ENCODE assay signal across 8 cellular contexts in the genomic region with DNA sequence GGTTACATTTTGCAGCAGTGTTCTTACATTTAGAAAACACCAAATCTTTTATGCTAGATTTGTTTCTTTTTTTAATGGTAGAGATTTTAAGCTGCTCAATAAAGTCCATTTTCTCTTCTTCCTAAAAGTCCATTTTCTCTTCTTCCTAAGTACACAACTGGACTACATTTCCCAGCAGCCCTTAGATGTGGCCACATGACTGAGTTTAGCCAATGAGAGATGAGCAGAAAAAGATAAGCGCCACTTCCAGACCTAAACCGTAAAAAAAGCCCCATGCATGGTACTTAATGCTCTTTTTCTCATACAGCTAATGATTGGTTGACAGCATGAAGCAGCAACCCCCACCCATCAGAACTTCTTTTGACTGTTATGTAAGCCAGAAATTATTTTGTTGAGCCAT.
DNase-seq lines count a peak whose midpoint lies in the region; ATAC-seq lines count a peak whose summit lies in the region.

No MANE protein-coding gene starts in this region.

- H3K4me3 ChIP-seq in Jurkat, Clone E6-1 (ENCODE audit: low read length) = no peak overlapping the region

- no peak overlapping the region for H3K27ac Mint-ChIP-seq in activated CD4-positive, alpha-beta T cell treated with anti-CD3 and anti-CD28 coated beads, Interleukin-2, amount 10 ng/mL, durations not matched to agents 7 days and 5 days

- DNase-seq in Caki2 (ENCODE audit: low read depth) = peak; percentile 19
- peak; percentile 49 for DNase-seq in Jurkat, Clone E6-1 (ENCODE audit: low read depth, low spot score)
- DNase-seq in cerebellar cortex (ENCODE audit: low spot score) = peak; percentile 10
- DNase-seq in activated CD4-positive, alpha-beta T cell treated with anti-CD3 and anti-CD28 coated beads, Interleukin-2, amount 10 ng/mL, durations not matched to agents 7 days and 5 days = no peak
- DNase-seq in KG1 (lab: John Stamatoyannopoulos, UW) = no peak
- no peak for DNase-seq in T-helper 1 cell

- no peaks in the 10 kb centered on the region for H3K9me3 Mint-ChIP-seq in activated CD4-positive, alpha-beta T cell treated with anti-CD3 and anti-CD28 coated beads, Interleukin-2, amount 10 ng/mL, durations not matched to agents 7 days and 5 days

- no peaks in the 10 kb centered on the region for H3K27me3 Mint-ChIP-seq in activated CD4-positive, alpha-beta T cell treated with anti-CD3 and anti-CD28 coated beads, Interleukin-2, amount 10 ng/mL, durations not matched to agents 7 days and 5 days

- CTCF ChIA-PET in activated CD4-positive, alpha-beta T cell treated with anti-CD3 and anti-CD28 coated beads, Interleukin-2, amount 10 ng/mL, durations not matched to agents 7 days and 5 days (lab: Charles Lee) = no interaction called here

- no peaks in the 10 kb centered on the region for H3K36me3 Mint-ChIP-seq in activated CD4-positive, alpha-beta T cell treated with anti-CD3 and anti-CD28 coated beads, Interleukin-2, amount 10 ng/mL, durations not matched to agents 7 days and 5 days (ENCODE audit: low read depth)

- no peaks in the 10 kb centered on the region for H3K4me1 Mint-ChIP-seq in activated CD4-positive, alpha-beta T cell treated with anti-CD3 and anti-CD28 coated beads, Interleukin-2, amount 10 ng/mL, durations not matched to agents 7 days and 5 days

- in situ Hi-C loops in Caki2 (cut with HindIII; ENCODE audit: low pct_unique_long_range_greater_than_20kb, low sequenced_read_pairs) = no loop called here

- POLR2A ChIA-PET in activated CD4-positive, alpha-beta T cell treated with anti-CD3 and anti-CD28 coated beads, Interleukin-2, amount 10 ng/mL, durations not matched to agents 7 days and 5 days (lab: Charles Lee) = no interaction called here

- no peak overlapping the region for H3K4me3 Mint-ChIP-seq in activated CD4-positive, alpha-beta T cell treated with anti-CD3 and anti-CD28 coated beads, Interleukin-2, amount 10 ng/mL, durations not matched to agents 7 days and 5 days

- ATAC-seq in GM21528 (IDR thresholded peaks at IDR 0.05; ENCODE audit: low FRiP score, unreplicated experiment) = peak; percentile 83
- ATAC-seq in GM18858 (IDR thresholded peaks at IDR 0.05; ENCODE audit: unreplicated experiment) = no peak

Comparison
In these comparisons a context has a peak if more than half of its experiments do, and no peak if none do; other contexts are left out.
1. DNase-seq: peak in Caki2 (single experiment), Jurkat, Clone E6-1 (single experiment) and cerebellar cortex (single experiment); none in activated CD4-positive, alpha-beta T cell treated with anti-CD3 and anti-CD28 coated beads, Interleukin-2, amount 10 ng/mL, durations not matched to agents 7 days and 5 days (single experiment), KG1 (single experiment) and T-helper 1 cell (0 of 5).